ENCODE assay signal across 1 cellular context in genomic region chr6:24716602-24717148, GRCh38.
TF ChIP-seq lines count a peak whose summit lies in the region.

No MANE protein-coding gene starts in this region.

TF ChIP-seq in HEK293, 187 proteins besides CTCF, POLR2A, EP300 and RAD21:
- TF ChIP-seq ZNF121 (tag by site-specific recombination; IDR thresholded peaks at IDR 0.05), result peak; percentile 86
